1 cellular context compared by ENCODE assay signal in genomic region chr7:99720370-99721128, GRCh38.
TF ChIP-seq lines count a peak whose summit lies in the region.

No MANE protein-coding gene starts in this region.

TF ChIP-seq in HepG2, 621 proteins besides CTCF, POLR2A, EP300 and RAD21 (continued from another document and continues in another):
- peak; percentile 76; the same call in 1 of the 2 replicates for TF ChIP-seq AHDC1 (CRISPR knock-in tag; IDR thresholded peaks at IDR 0.05; ENCODE audit: borderline replicate concordance)
- peak; percentile 51; the same call in 1 of the 2 replicates for TF ChIP-seq YEATS2 (CRISPR knock-in tag; IDR thresholded peaks at IDR 0.05; ENCODE audit: borderline replicate concordance)
- TF ChIP-seq GATAD2A (CRISPR knock-in tag; IDR thresholded peaks at IDR 0.05): peak; percentile 87
- peak; percentile 84 for TF ChIP-seq PAXIP1 (CRISPR knock-in tag; conservative IDR thresholded peaks at IDR 0.05)
- TF ChIP-seq REPIN1 (CRISPR knock-in tag; IDR thresholded peaks at IDR 0.05; ENCODE audit: borderline replicate concordance, low read depth): no peak
- TF ChIP-seq ZBTB25 (CRISPR knock-in tag; IDR thresholded peaks at IDR 0.05): 0 out of 2 replicates have a peak, but pooled peaks have one; percentile 41
- TF ChIP-seq DMTF1 (CRISPR knock-in tag; IDR thresholded peaks at IDR 0.05): no peak
- TF ChIP-seq ZNF276 (CRISPR knock-in tag; IDR thresholded peaks at IDR 0.05; ENCODE audit: low read depth): no peak
- no peak for TF ChIP-seq CREB1 (IDR thresholded peaks at IDR 0.05)
- 0 out of 2 replicates have a peak, but pooled peaks have one; percentile 43 for TF ChIP-seq CREB1 (CRISPR knock-in tag; IDR thresholded peaks at IDR 0.05)
- TF ChIP-seq SP2 (CRISPR knock-in tag; IDR thresholded peaks at IDR 0.05): no peak
- TF ChIP-seq PREB (CRISPR knock-in tag; IDR thresholded peaks at IDR 0.05): no peak
- peak; percentile 16; the same call in 1 of the 2 replicates for TF ChIP-seq THAP11 (CRISPR knock-in tag; IDR thresholded peaks at IDR 0.05)
- TF ChIP-seq HDAC6 (IDR thresholded peaks at IDR 0.05; ENCODE audit: low read depth, low read length): no peak
- peak; percentile 92 for TF ChIP-seq MED1 (CRISPR knock-in tag; IDR thresholded peaks at IDR 0.05)
- TF ChIP-seq ZNF614 (CRISPR knock-in tag; IDR thresholded peaks at IDR 0.05; ENCODE audit: borderline replicate concordance): peak; percentile 41; the same call in 1 of the 2 replicates
- 0 out of 2 replicates have a peak, but pooled peaks have one; percentile 11 for TF ChIP-seq NR2F6 (IDR thresholded peaks at IDR 0.05)
- no peak for TF ChIP-seq NR2F6 (CRISPR knock-in tag; IDR thresholded peaks at IDR 0.05)
- peak; percentile 85 for TF ChIP-seq HNF4A (CRISPR knock-in tag; IDR thresholded peaks at IDR 0.05)
- peak; percentile 88 for TF ChIP-seq TFAP4 (IDR thresholded peaks at IDR 0.05; ENCODE audit: borderline replicate concordance, low read depth)
- no peak for TF ChIP-seq ZNF180 (CRISPR knock-in tag; IDR thresholded peaks at IDR 0.05; ENCODE audit: borderline replicate concordance, low read depth)
- no peak for TF ChIP-seq JUNB (CRISPR knock-in tag; IDR thresholded peaks at IDR 0.05; ENCODE audit: borderline replicate concordance)
- no peak for TF ChIP-seq IRF9 (CRISPR knock-in tag; IDR thresholded peaks at IDR 0.05; ENCODE audit: borderline replicate concordance)
- TF ChIP-seq HOXA9 (CRISPR knock-in tag; IDR thresholded peaks at IDR 0.05; ENCODE audit: borderline replicate concordance): no peak
- no peak for TF ChIP-seq ZNF776 (CRISPR knock-in tag; IDR thresholded peaks at IDR 0.05)
- TF ChIP-seq ZFP36L1 (CRISPR knock-in tag; IDR thresholded peaks at IDR 0.05): peak; percentile 74; the same call in 1 of the 2 replicates
- no peak for TF ChIP-seq MBNL3 (CRISPR knock-in tag; conservative IDR thresholded peaks at IDR 0.05)
- TF ChIP-seq GPN1 (CRISPR knock-in tag; IDR thresholded peaks at IDR 0.05; ENCODE audit: borderline replicate concordance): no peak
- TF ChIP-seq FOXP4 (CRISPR knock-in tag; IDR thresholded peaks at IDR 0.05): peak; percentile 92
- TF ChIP-seq ZFP37 (CRISPR knock-in tag; IDR thresholded peaks at IDR 0.05; ENCODE audit: borderline replicate concordance): peak; percentile 56; the same call in 1 of the 2 replicates
- TF ChIP-seq ZNF639 (CRISPR knock-in tag; conservative IDR thresholded peaks at IDR 0.05): no peak
- TF ChIP-seq TEF (CRISPR knock-in tag; IDR thresholded peaks at IDR 0.05): peak; percentile 72; the same call in 1 of the 2 replicates
- 0 out of 2 replicates have a peak, but pooled peaks have one; percentile 12 for TF ChIP-seq STAG1 (CRISPR knock-in tag; IDR thresholded peaks at IDR 0.05)
- no peak for TF ChIP-seq ZNF839 (CRISPR knock-in tag; IDR thresholded peaks at IDR 0.05; ENCODE audit: borderline replicate concordance)
- TF ChIP-seq ZNF501 (CRISPR knock-in tag; IDR thresholded peaks at IDR 0.05): no peak
